25 cellular contexts compared by ENCODE assay signal in the genomic region with DNA sequence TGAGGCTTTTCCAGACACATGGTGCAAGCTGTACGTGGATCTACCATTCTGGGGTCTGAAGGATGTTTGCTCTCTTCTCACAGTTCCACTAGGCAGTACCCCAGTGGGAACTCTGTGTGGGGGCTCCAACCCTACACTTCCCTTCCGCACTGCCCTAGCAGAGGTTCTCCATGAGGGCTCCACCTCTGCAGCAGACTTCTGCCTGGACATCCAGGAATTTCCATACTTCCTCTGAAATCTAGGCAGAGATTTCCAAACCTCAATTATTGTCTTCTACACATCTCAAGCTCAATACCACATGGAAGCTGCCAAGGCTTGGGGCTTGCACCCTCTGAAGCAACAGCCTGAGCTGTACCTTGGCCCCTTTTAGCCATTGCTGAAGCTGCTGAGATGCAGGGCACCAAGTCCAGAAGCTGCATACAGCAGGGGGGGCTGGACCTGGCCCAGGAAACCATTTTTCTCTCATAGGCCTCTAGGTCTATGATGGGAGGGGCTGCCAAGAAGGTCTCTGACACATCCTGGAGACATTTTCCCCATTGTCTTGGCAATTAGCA. TPM values are rescaled to one million over a fixed set of nuclear protein-coding genes. Genes with fewer than 3 reads are reported as not detected.
"Had no signal": no experiment of that assay in that cellular context is flagged by ENCODE, and none has a peak within 500 bp of the region (broad histone marks: within the 10 kb centered on the region; RNA-seq: fewer than 3 reads in every experiment).

No MANE protein-coding gene starts in this region.

- H3K27ac Mint-ChIP-seq: naive thymus-derived CD8-positive, alpha-beta T cell; stimulated activated naive CD8-positive, alpha-beta T cell treated with anti-CD3 and anti-CD28 coated beads, Interleukin-15, amount 100 ng/mL, for 72 hours had no signal

- H3K4me3 Mint-ChIP-seq: naive thymus-derived CD8-positive, alpha-beta T cell; stimulated activated naive CD8-positive, alpha-beta T cell treated with anti-CD3 and anti-CD28 coated beads, Interleukin-15, amount 100 ng/mL, for 72 hours had no signal

- H3K27ac ChIP-seq: dorsolateral prefrontal cortex, epithelial cell of prostate, esophagus muscularis mucosa, gastrocnemius medialis, heart right ventricle, neutrophil, psoas muscle, sigmoid colon, skin epidermis, testis, tibial nerve, upper lobe of right lung, vagina had no signal

- H3K27me3 Mint-ChIP-seq: naive thymus-derived CD8-positive, alpha-beta T cell; stimulated activated naive B cell treated with anti-CD40 and anti-IgM and Interleukin-4, amounts not matched to agents 10 μg/mL and 1 μg/mL and 100 μg/mL, for 72 hours; stimulated activated naive CD8-positive, alpha-beta T cell treated with anti-CD3 and anti-CD28 coated beads, Interleukin-15, amount 100 ng/mL, for 72 hours had no signal

- FAIRE-seq: endometrium had no signal

- ATAC-seq: gastrocnemius medialis; heart right ventricle; left lobe of liver; mucosa of descending colon; naive thymus-derived CD8-positive, alpha-beta T cell; psoas muscle; stimulated activated naive B cell treated with anti-CD40 and anti-IgM and Interleukin-4, amounts not matched to agents 10 μg/mL and 1 μg/mL and 100 μg/mL, for 72 hours; stimulated activated naive CD8-positive, alpha-beta T cell treated with anti-CD3 and anti-CD28 coated beads, Interleukin-15, amount 100 ng/mL, for 72 hours; upper lobe of right lung had no signal

- H3K36me3 ChIP-seq: esophagus muscularis mucosa, neutrophil, sigmoid colon, upper lobe of right lung, vagina had no signal

- H3K27me3 ChIP-seq: dorsolateral prefrontal cortex, esophagus muscularis mucosa, gastrocnemius medialis, heart right ventricle, neutrophil, sigmoid colon, testis, tibial nerve, upper lobe of right lung, vagina had no signal

- DNase-seq: dorsolateral prefrontal cortex; effector memory CD4-positive, alpha-beta T cell; gastrocnemius medialis; heart right ventricle; hypothalamus; islet precursor cell; mammary epithelial cell; mucosa of descending colon; naive thymus-derived CD8-positive, alpha-beta T cell; psoas muscle; sigmoid colon; stimulated activated CD4-positive, alpha-beta T cell treated with anti-CD3 and anti-CD28 coated beads, Interleukin-2, amount 100 ng/mL, for 24 hours; stimulated activated CD4-positive, alpha-beta T cell treated with anti-CD3 and anti-CD28 coated beads, Interleukin-4, amount 100 ng/mL, for 4 hours; stimulated activated naive B cell treated with anti-CD40 and anti-IgM and Interleukin-4, amounts not matched to agents 10 μg/mL and 1 μg/mL and 100 μg/mL, for 72 hours; stimulated activated naive CD8-positive, alpha-beta T cell treated with anti-CD3 and anti-CD28 coated beads, Interleukin-15, amount 100 ng/mL, for 72 hours; testis; upper lobe of right lung had no signal

- H3K9me3 ChIP-seq: testis had no signal

- H3K4me1 ChIP-seq: esophagus muscularis mucosa, sigmoid colon, testis, upper lobe of right lung, vagina had no signal

- H3K4me3 ChIP-seq: dorsolateral prefrontal cortex, esophagus muscularis mucosa, gastrocnemius medialis, heart right ventricle, mucosa of descending colon, psoas muscle, sigmoid colon, skin epidermis, testis, tibial nerve, upper lobe of right lung, vagina had no signal

RNA-seq across cellular contexts. Expression of a gene that starts 42.2 kb away (rescaled TPM):
- polyA plus RNA-seq: mammary epithelial cell had no signal
